In the genomic region with DNA sequence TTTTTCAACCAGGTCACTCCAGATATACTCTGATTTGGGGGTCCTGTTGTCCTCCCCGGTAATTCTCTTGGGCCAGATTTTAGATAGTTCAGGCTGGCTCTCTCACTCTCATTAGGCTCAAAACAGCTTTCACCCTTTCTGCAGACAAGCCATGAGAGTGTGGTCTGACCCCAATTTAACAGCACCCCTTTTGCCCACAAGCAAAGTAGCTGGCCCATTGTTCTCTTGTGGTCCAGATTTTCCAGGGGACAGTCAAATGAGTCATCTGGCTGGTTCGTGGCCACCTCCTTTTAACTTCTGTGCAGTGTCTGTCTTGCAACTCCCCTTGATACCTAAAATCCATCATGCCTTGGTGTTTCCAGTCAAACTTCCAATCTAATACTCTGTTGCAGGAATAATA, we compare ENCODE assay signal across 33 cellular contexts. TPM values are rescaled to one million over a fixed set of nuclear protein-coding genes. Genes with fewer than 3 reads are reported as not detected.
"Had no signal": no experiment of that assay in that cellular context is flagged by ENCODE, and none has a peak within 500 bp of the region (broad histone marks: within the 10 kb centered on the region; RNA-seq: fewer than 3 reads in every experiment).

No MANE protein-coding gene starts in this region.

- H3K36me3 ChIP-seq: adrenal gland, breast epithelium, colonic mucosa, Peyer's patch, SJSA1, WERI-Rb-1 had no signal

- H3K27me3 ChIP-seq: adrenal gland, breast epithelium, colonic mucosa, Peyer's patch, SJSA1 had no signal

- H3K9me3 ChIP-seq: adrenal gland, breast epithelium, colonic mucosa, Peyer's patch, SJSA1 had no signal

- DNase-seq: activated CD4-positive, alpha-beta memory T cell treated with anti-CD3 and anti-CD28 coated beads, Interleukin-2, amount 10 ng/mL, durations not matched to agents 7 days and 5 days; activated CD4-positive, alpha-beta T cell treated with anti-CD3 and anti-CD28 coated beads for 36 hours; activated CD4-positive, alpha-beta T cell treated with anti-CD3 and anti-CD28 coated beads, Interleukin-2, amount 50 U/mL, for 1 hour; activated CD8-positive, alpha-beta memory T cell treated with anti-CD3 and anti-CD28 coated beads, Interleukin-2, amount 50 U/mL, for 4 hours; activated gamma-delta T cell treated with Interleukin-2 at 50 U/mL for 16 hours; activated naive CD4-positive, alpha-beta T cell treated with anti-CD3 and anti-CD28 coated beads, Interleukin-2, amount 50 U/mL, for 16 hours; activated naive CD8-positive, alpha-beta T cell treated with anti-CD3 and anti-CD28 coated beads, Interleukin-2, amount 10 ng/mL, durations not matched to agents 7 days and 5 days; activated T-cell treated with anti-CD3 and anti-CD28 coated beads, Interleukin-2, amount 50 U/mL, for 72 hours; adrenal gland; anterior cingulate cortex; caudate nucleus; colonic mucosa; NCI-H1092 treated with DMSO at 0.1 percent for 48 hours; NCI-H1417 treated with DMSO at 0.1 percent for 48 hours; NCI-H1694; NCI-H2029; NCI-H2107; NCI-H2171 treated with DMSO at 0.1 percent for 48 hours; NCI-H226; NCI-H526; NCI-H82; NK-92 treated with Interleukin-12 subunit alpha and Interleukin-12 subunit beta, amount 100 ng/mL, for 24 hours; Peyer's patch; SHP77; T-cell; WERI-Rb-1 had no signal

- H3K36me3 Mint-ChIP-seq: activated naive CD8-positive, alpha-beta T cell treated with anti-CD3 and anti-CD28 coated beads, Interleukin-2, amount 10 ng/mL, durations not matched to agents 7 days and 5 days; T-cell had no signal

- ATAC-seq: activated CD4-positive, alpha-beta T cell treated with anti-CD3 and anti-CD28 coated beads for 36 hours; activated T-cell treated with anti-CD3 and anti-CD28 coated beads, Interleukin-2, amount 50 U/mL, for 72 hours; T-cell had no signal

- H3K27ac Mint-ChIP-seq: activated CD4-positive, alpha-beta memory T cell treated with anti-CD3 and anti-CD28 coated beads, Interleukin-2, amount 10 ng/mL, durations not matched to agents 7 days and 5 days; activated CD4-positive, alpha-beta T cell treated with anti-CD3 and anti-CD28 coated beads for 36 hours; activated naive CD8-positive, alpha-beta T cell treated with anti-CD3 and anti-CD28 coated beads, Interleukin-2, amount 10 ng/mL, durations not matched to agents 7 days and 5 days; activated T-cell treated with anti-CD3 and anti-CD28 coated beads, Interleukin-2, amount 50 U/mL, for 72 hours; activated T-helper 2 cell treated with anti-CD3 and anti-CD28 coated beads, Interferon-gamma antibody, Interleukin-2, Interleukin-4, amounts not matched to agents 10 μg/mL and 5 μg/mL and 100 μg/mL, durations not matched to agents 14 hours and 24 hours and 36 hours; T-cell had no signal

- H3K4me3 Mint-ChIP-seq: activated CD4-positive, alpha-beta memory T cell treated with anti-CD3 and anti-CD28 coated beads, Interleukin-2, amount 10 ng/mL, durations not matched to agents 7 days and 5 days; activated CD4-positive, alpha-beta T cell treated with anti-CD3 and anti-CD28 coated beads for 36 hours; activated naive CD8-positive, alpha-beta T cell treated with anti-CD3 and anti-CD28 coated beads, Interleukin-2, amount 10 ng/mL, durations not matched to agents 7 days and 5 days; activated T-cell treated with anti-CD3 and anti-CD28 coated beads, Interleukin-2, amount 50 U/mL, for 72 hours; T-cell had no signal

- H3K4me3 ChIP-seq: adrenal gland, breast epithelium, colonic mucosa, Peyer's patch, SJSA1 had no signal

- H3K4me1 ChIP-seq: adrenal gland, breast epithelium, colonic mucosa, Peyer's patch had no signal

- H3K27ac ChIP-seq: adrenal gland, breast epithelium, colonic mucosa, Peyer's patch, SJSA1, WERI-Rb-1 had no signal

- H3K9me3 Mint-ChIP-seq: activated CD4-positive, alpha-beta memory T cell treated with anti-CD3 and anti-CD28 coated beads, Interleukin-2, amount 10 ng/mL, durations not matched to agents 7 days and 5 days; activated naive CD8-positive, alpha-beta T cell treated with anti-CD3 and anti-CD28 coated beads, Interleukin-2, amount 10 ng/mL, durations not matched to agents 7 days and 5 days; activated T-cell treated with anti-CD3 and anti-CD28 coated beads, Interleukin-2, amount 50 U/mL, for 72 hours; activated T-helper 2 cell treated with anti-CD3 and anti-CD28 coated beads, Interferon-gamma antibody, Interleukin-2, Interleukin-4, amounts not matched to agents 10 μg/mL and 5 μg/mL and 100 μg/mL, durations not matched to agents 14 hours and 24 hours and 36 hours; T-cell had no signal

- H3K27me3 Mint-ChIP-seq: T-cell had no signal

- H3K4me1 Mint-ChIP-seq: activated CD4-positive, alpha-beta memory T cell treated with anti-CD3 and anti-CD28 coated beads, Interleukin-2, amount 10 ng/mL, durations not matched to agents 7 days and 5 days; activated CD4-positive, alpha-beta T cell treated with anti-CD3 and anti-CD28 coated beads for 36 hours; T-cell had no signal

RNA-seq across cellular contexts. Expression of gene BHMT2, which starts 16.5 kb away (rescaled TPM):
- total RNA-seq: activated CD4-positive, alpha-beta memory T cell treated with anti-CD3 and anti-CD28 coated beads, Interleukin-2, amount 10 ng/mL, durations not matched to agents 7 days and 5 days; activated CD4-positive, alpha-beta T cell treated with anti-CD3 and anti-CD28 coated beads for 36 hours; activated naive CD8-positive, alpha-beta T cell treated with anti-CD3 and anti-CD28 coated beads, Interleukin-2, amount 10 ng/mL, durations not matched to agents 7 days and 5 days; activated T-cell treated with anti-CD3 and anti-CD28 coated beads, Interleukin-2, amount 50 U/mL, for 72 hours; activated T-helper 2 cell treated with anti-CD3 and anti-CD28 coated beads, Interferon-gamma antibody, Interleukin-2, Interleukin-4, amounts not matched to agents 10 μg/mL and 5 μg/mL and 100 μg/mL, durations not matched to agents 14 hours and 24 hours and 36 hours; MCF 10A; NCI-H460; SJSA1; T-helper 2 cell treated with Interferon-gamma antibody and Interleukin-4, amounts not matched to agents 100 ng/mL and 5 ng/mL, for 36 hours had no signal

RNA-seq across cellular contexts. Expression of gene DMGDH, which starts 16.6 kb away (rescaled TPM):
- total RNA-seq: SJSA1; T-helper 2 cell treated with Interferon-gamma antibody and Interleukin-4, amounts not matched to agents 100 ng/mL and 5 ng/mL, for 36 hours had no signal

RNA-seq across cellular contexts. Expression of gene BHMT, which starts 25.5 kb away (rescaled TPM):
- total RNA-seq: activated CD4-positive, alpha-beta memory T cell treated with anti-CD3 and anti-CD28 coated beads, Interleukin-2, amount 10 ng/mL, durations not matched to agents 7 days and 5 days; activated CD4-positive, alpha-beta T cell treated with anti-CD3 and anti-CD28 coated beads for 36 hours; activated naive CD8-positive, alpha-beta T cell treated with anti-CD3 and anti-CD28 coated beads, Interleukin-2, amount 10 ng/mL, durations not matched to agents 7 days and 5 days; activated T-cell treated with anti-CD3 and anti-CD28 coated beads, Interleukin-2, amount 50 U/mL, for 72 hours; activated T-helper 2 cell treated with anti-CD3 and anti-CD28 coated beads, Interferon-gamma antibody, Interleukin-2, Interleukin-4, amounts not matched to agents 10 μg/mL and 5 μg/mL and 100 μg/mL, durations not matched to agents 14 hours and 24 hours and 36 hours; LHCN-M2; MCF 10A; NCI-H460; Peyer's patch; SJSA1; T-helper 2 cell treated with Interferon-gamma antibody and Interleukin-4, amounts not matched to agents 100 ng/mL and 5 ng/mL, for 36 hours had no signal
